In the genomic region with DNA sequence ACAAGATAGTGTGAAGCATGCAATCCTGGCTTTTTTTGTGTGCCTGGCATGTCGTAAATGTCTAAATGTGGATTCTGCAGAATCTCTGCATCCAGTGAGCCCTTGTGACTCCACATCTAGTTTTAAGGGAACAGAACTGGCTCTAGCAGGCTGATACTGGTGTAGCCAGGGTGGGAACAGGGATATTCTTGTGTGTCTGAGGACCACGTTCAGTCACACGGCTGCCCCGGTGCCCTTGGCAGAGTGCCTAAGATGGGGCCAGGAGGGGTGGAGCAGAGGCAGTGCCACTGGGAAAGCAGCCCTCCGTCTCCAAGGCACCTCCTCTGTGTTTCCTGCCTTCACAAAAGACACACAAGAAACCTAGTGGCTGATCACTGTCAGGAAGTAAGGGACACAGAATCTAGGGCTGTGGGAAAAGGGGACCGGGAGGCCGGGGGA, we compare ENCODE assay signal across 2 cellular contexts.
TF ChIP-seq lines count a peak whose summit lies in the region.

No MANE protein-coding gene starts in this region.

TF ChIP-seq in HEK293, 187 proteins besides CTCF, POLR2A, EP300 and RAD21 (continued from another document):
- TF ChIP-seq, protein P1, sequence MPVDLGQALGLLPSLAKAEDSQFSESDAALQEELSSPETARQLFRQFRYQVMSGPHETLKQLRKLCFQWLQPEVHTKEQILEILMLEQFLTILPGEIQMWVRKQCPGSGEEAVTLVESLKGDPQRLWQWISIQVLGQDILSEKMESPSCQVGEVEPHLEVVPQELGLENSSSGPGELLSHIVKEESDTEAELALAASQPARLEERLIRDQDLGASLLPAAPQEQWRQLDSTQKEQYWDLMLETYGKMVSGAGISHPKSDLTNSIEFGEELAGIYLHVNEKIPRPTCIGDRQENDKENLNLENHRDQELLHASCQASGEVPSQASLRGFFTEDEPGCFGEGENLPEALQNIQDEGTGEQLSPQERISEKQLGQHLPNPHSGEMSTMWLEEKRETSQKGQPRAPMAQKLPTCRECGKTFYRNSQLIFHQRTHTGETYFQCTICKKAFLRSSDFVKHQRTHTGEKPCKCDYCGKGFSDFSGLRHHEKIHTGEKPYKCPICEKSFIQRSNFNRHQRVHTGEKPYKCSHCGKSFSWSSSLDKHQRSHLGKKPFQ (tag by site-specific recombination; IDR thresholded peaks at IDR 0.05): peak; percentile 92
- TF ChIP-seq ZBTB20 (tag by site-specific recombination; IDR thresholded peaks at IDR 0.05): peak; percentile 50; the same call in 1 of the 2 replicates
- peak; percentile 48; the same call in 1 of the 2 replicates for TF ChIP-seq PATZ1 (tag by site-specific recombination; IDR thresholded peaks at IDR 0.05)
- TF ChIP-seq ZNF416 (tag by site-specific recombination; IDR thresholded peaks at IDR 0.05): no peak
- peak; percentile 27; the same call in 1 of the 2 replicates for TF ChIP-seq SP3 (tag by site-specific recombination; IDR thresholded peaks at IDR 0.05)
- peak; percentile 42; the same call in 1 of the 2 replicates for TF ChIP-seq ZBTB17 (tag by site-specific recombination; IDR thresholded peaks at IDR 0.05)
- 0 out of 2 replicates have a peak, but pooled peaks have one; percentile 21 for TF ChIP-seq ZNF335 (tag by site-specific recombination; conservative IDR thresholded peaks at IDR 0.05)

TF ChIP-seq in SK-N-SH treated with all-trans-retinoic acid at 6 μM for 48 hours, 23 proteins besides CTCF, POLR2A, EP300 and RAD21 (continued from another document):
- TF ChIP-seq, protein P2, sequence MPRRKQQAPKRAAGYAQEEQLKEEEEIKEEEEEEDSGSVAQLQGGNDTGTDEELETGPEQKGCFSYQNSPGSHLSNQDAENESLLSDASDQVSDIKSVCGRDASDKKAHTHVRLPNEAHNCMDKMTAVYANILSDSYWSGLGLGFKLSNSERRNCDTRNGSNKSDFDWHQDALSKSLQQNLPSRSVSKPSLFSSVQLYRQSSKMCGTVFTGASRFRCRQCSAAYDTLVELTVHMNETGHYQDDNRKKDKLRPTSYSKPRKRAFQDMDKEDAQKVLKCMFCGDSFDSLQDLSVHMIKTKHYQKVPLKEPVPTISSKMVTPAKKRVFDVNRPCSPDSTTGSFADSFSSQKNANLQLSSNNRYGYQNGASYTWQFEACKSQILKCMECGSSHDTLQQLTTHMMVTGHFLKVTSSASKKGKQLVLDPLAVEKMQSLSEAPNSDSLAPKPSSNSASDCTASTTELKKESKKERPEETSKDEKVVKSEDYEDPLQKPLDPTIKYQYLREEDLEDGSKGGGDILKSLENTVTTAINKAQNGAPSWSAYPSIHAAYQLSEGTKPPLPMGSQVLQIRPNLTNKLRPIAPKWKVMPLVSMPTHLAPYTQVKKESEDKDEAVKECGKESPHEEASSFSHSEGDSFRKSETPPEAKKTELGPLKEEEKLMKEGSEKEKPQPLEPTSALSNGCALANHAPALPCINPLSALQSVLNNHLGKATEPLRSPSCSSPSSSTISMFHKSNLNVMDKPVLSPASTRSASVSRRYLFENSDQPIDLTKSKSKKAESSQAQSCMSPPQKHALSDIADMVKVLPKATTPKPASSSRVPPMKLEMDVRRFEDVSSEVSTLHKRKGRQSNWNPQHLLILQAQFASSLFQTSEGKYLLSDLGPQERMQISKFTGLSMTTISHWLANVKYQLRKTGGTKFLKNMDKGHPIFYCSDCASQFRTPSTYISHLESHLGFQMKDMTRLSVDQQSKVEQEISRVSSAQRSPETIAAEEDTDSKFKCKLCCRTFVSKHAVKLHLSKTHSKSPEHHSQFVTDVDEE (CRISPR knock-in tag; IDR thresholded peaks at IDR 0.05): no peak
- TF ChIP-seq TOX (CRISPR knock-in tag; IDR thresholded peaks at IDR 0.05; ENCODE audit: borderline replicate concordance) (no peak), BACH2 (CRISPR knock-in tag; IDR thresholded peaks at IDR 0.05; ENCODE audit: borderline replicate concordance) (no peak), ZFP3 (CRISPR knock-in tag; IDR thresholded peaks at IDR 0.05) (no peak), RARB (CRISPR knock-in tag; IDR thresholded peaks at IDR 0.05) (no peak), PATZ1 (CRISPR knock-in tag; IDR thresholded peaks at IDR 0.05; ENCODE audit: borderline replicate concordance) (no peak), ISL1 (CRISPR knock-in tag; IDR thresholded peaks at IDR 0.05) (no peak)
